In the genomic region with DNA sequence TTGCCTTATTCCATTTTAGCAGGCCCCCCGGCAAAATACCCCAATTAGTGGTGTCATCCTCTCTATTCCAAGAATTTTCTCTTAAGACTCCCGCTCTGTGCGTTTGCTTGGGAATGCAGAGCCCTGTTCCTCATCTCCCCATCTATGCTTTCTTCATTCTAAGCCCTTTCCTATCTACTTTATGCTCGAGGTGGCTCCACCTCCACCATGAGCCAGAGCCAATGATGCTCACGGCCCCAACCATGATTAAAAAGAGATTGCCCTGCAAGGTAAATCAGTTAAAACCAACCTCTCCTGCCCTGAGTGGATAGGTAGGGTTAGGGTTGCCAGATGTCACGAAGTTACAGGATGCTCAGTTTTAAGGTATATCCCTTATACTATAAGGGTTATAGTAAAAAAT, we compare ENCODE assay signal across 1 cellular context.
TF ChIP-seq lines count a peak whose summit lies in the region.

No MANE protein-coding gene starts in this region.

TF ChIP-seq in H1, 55 proteins besides CTCF, POLR2A, EP300 and RAD21:
- TF ChIP-seq CREB1 (IDR thresholded peaks at IDR 0.05): no peak
- no peak for TF ChIP-seq SIN3A (conservative IDR thresholded peaks at IDR 0.05 in 1 of 2, IDR thresholded peaks at IDR 0.05 in 1 of 2; ENCODE audit: low read depth in 1 of 2, low read length in 2 of 2)
- no peak for TF ChIP-seq CEBPB (IDR thresholded peaks at IDR 0.05; ENCODE audit: low read depth, low read length)
- no peak for TF ChIP-seq ASH2L (IDR thresholded peaks at IDR 0.05; ENCODE audit: low read length)
- TF ChIP-seq HDAC6 (IDR thresholded peaks at IDR 0.05; ENCODE audit: low read depth, low read length): no peak
- TF ChIP-seq JUN (IDR thresholded peaks at IDR 0.05; ENCODE audit: low read depth, low read length): no peak
- no peak for TF ChIP-seq KDM1A (IDR thresholded peaks at IDR 0.05; ENCODE audit: borderline replicate concordance, low read length)
- no peak for TF ChIP-seq CBX8 (IDR thresholded peaks at IDR 0.05; ENCODE audit: borderline replicate concordance, low read depth, low read length)
- no peak for TF ChIP-seq SP1 (IDR thresholded peaks at IDR 0.05; ENCODE audit: low read depth, low read length)
- TF ChIP-seq NRF1 (IDR thresholded peaks at IDR 0.05; ENCODE audit: low read depth, low read length): no peak
